In the genomic region with DNA sequence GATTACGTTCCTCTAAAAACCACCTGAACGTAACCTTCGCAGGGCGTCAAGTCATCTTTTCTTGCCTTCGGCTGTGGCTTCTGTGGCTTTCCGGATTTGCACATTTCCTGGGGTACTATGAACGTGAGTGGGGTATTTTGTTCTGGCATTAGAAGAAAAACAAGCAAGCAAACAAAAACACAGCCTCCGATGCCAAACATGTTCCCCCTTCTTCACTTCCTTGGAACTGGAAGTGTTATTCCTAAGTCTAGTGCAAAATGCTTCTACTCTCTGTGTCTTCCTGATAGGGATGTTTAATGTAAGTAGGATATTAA, we compare ENCODE assay signal across 7 cellular contexts. TPM values are rescaled to one million over a fixed set of nuclear protein-coding genes. Genes with fewer than 3 reads are reported as not detected.
DNase-seq lines count a peak whose midpoint lies in the region; ATAC-seq and TF ChIP-seq lines count a peak whose summit lies in the region.
"Not testable (repeated sequence)": the region's sequence is repeated elsewhere in the genome, so short reads cannot be mapped to it uniquely, and the experiment has no call there.

No MANE protein-coding gene starts in this region.

- H3K27ac Mint-ChIP-seq in CD8-positive, alpha-beta T cell: peak overlapping the region; percentile 30
- H3K27ac Mint-ChIP-seq in activated CD4-positive, alpha-beta memory T cell treated with anti-CD3 and anti-CD28 coated beads for 36 hours; activated T-helper 1 cell treated with anti-CD3 and anti-CD28 coated beads, Interleukin-12 subunit alpha, Interleukin-12 subunit beta, Interleukin-2, Interleukin-4 antibody, amounts not matched to agents 30 ng/mL and 10 ng/mL and 1 ng/mL, durations not matched to agents 14 hours and 24 hours and 36 hours; central memory CD8-positive, alpha-beta T cell (ENCODE audit: low read depth): not testable (repeated sequence)

- intact Hi-C loops in CD8-positive, alpha-beta T cell (cut with DNase I, micrococcal nuclease); activated CD4-positive, alpha-beta memory T cell treated with anti-CD3 and anti-CD28 coated beads for 36 hours (cut with micrococcal nuclease): not testable (repeated sequence)
- intact Hi-C loops in activated T-helper 1 cell treated with anti-CD3 and anti-CD28 coated beads, Interleukin-12 subunit alpha, Interleukin-12 subunit beta, Interleukin-2, Interleukin-4 antibody, amounts not matched to agents 30 ng/mL and 10 ng/mL and 1 ng/mL, durations not matched to agents 14 hours and 24 hours and 36 hours (cut with micrococcal nuclease): loop anchor here (5.0 kb wide), 1 partner anchor 223 kb away; a partner anchor contains a TSS

- H3K36me3 Mint-ChIP-seq in CD8-positive, alpha-beta T cell; activated CD4-positive, alpha-beta memory T cell treated with anti-CD3 and anti-CD28 coated beads for 36 hours; activated T-helper 1 cell treated with anti-CD3 and anti-CD28 coated beads, Interleukin-12 subunit alpha, Interleukin-12 subunit beta, Interleukin-2, Interleukin-4 antibody, amounts not matched to agents 30 ng/mL and 10 ng/mL and 1 ng/mL, durations not matched to agents 14 hours and 24 hours and 36 hours (ENCODE audit: low read depth): not testable (repeated sequence)
- peaks cover 16% of the 10 kb centered on the region for H3K36me3 Mint-ChIP-seq in central memory CD8-positive, alpha-beta T cell (ENCODE audit: insufficient read depth)

- H3K9me3 ChIP-seq in CD8-positive, alpha-beta T cell (ENCODE audit: low read length); SJCRH30 (replicated peaks); iPS-15b (ENCODE audit: control insufficient read depth, insufficient read depth, low read length); neutrophil: not testable (repeated sequence)

- ATAC-seq in CD8-positive, alpha-beta T cell: not testable (repeated sequence)
- ATAC-seq in central memory CD8-positive, alpha-beta T cell (replicated peaks; ENCODE audit: extremely low read depth, poor library complexity, severe bottlenecking): peak; percentile 17

- not testable (repeated sequence) for TF ChIP-seq CTCF in CD8-positive, alpha-beta T cell (IDR thresholded peaks at IDR 0.05); neutrophil (IDR thresholded peaks at IDR 0.05)

- DNase-seq in CD8-positive, alpha-beta T cell: peak in 3 of 7 experiments; percentile 32 to 67 (median 53)
- DNase-seq in SJCRH30: peak; percentile 27 to 49
- peak; percentile 38 for DNase-seq in activated CD4-positive, alpha-beta memory T cell treated with anti-CD3 and anti-CD28 coated beads for 36 hours
- DNase-seq in activated T-helper 1 cell treated with anti-CD3 and anti-CD28 coated beads, Interleukin-12 subunit alpha, Interleukin-12 subunit beta, Interleukin-2, Interleukin-4 antibody, amounts not matched to agents 30 ng/mL and 10 ng/mL and 1 ng/mL, durations not matched to agents 14 hours and 24 hours and 36 hours (ENCODE audit: low spot score); central memory CD8-positive, alpha-beta T cell (ENCODE audit: low spot score in 2 of 2): not testable (repeated sequence)

- not testable (repeated sequence) for H3K27me3 ChIP-seq in CD8-positive, alpha-beta T cell (ENCODE audit: insufficient read depth, low read length); SJCRH30
- H3K27me3 ChIP-seq in iPS-15b (ENCODE audit: control insufficient read depth, insufficient read depth, low read length): peaks cover 51% of the 10 kb centered on the region
- peaks cover 70% of the 10 kb centered on the region for H3K27me3 ChIP-seq in neutrophil

- peaks cover 28% of the 10 kb centered on the region for H3K27me3 Mint-ChIP-seq in CD8-positive, alpha-beta T cell (ENCODE audit: low read depth)
- peaks cover 30% of the 10 kb centered on the region for H3K27me3 Mint-ChIP-seq in activated CD4-positive, alpha-beta memory T cell treated with anti-CD3 and anti-CD28 coated beads for 36 hours
- peaks cover 33% of the 10 kb centered on the region for H3K27me3 Mint-ChIP-seq in activated T-helper 1 cell treated with anti-CD3 and anti-CD28 coated beads, Interleukin-12 subunit alpha, Interleukin-12 subunit beta, Interleukin-2, Interleukin-4 antibody, amounts not matched to agents 30 ng/mL and 10 ng/mL and 1 ng/mL, durations not matched to agents 14 hours and 24 hours and 36 hours (ENCODE audit: insufficient read depth)
- H3K27me3 Mint-ChIP-seq in central memory CD8-positive, alpha-beta T cell: peaks cover 35% of the 10 kb centered on the region

- H3K4me1 ChIP-seq in CD8-positive, alpha-beta T cell (ENCODE audit: insufficient read depth, low read length); SJCRH30; iPS-15b (ENCODE audit: control insufficient read depth, insufficient read depth, low read length): not testable (repeated sequence)
- H3K4me1 ChIP-seq in neutrophil (ENCODE audit: control insufficient read depth in 1 of 2, insufficient read depth in 1 of 2, low read depth in 1 of 2, low read length in 1 of 2): peaks cover 13 to 38% of the 10 kb centered on the region in 2 experiments

- H3K9me3 Mint-ChIP-seq in CD8-positive, alpha-beta T cell; activated CD4-positive, alpha-beta memory T cell treated with anti-CD3 and anti-CD28 coated beads for 36 hours; activated T-helper 1 cell treated with anti-CD3 and anti-CD28 coated beads, Interleukin-12 subunit alpha, Interleukin-12 subunit beta, Interleukin-2, Interleukin-4 antibody, amounts not matched to agents 30 ng/mL and 10 ng/mL and 1 ng/mL, durations not matched to agents 14 hours and 24 hours and 36 hours; central memory CD8-positive, alpha-beta T cell: not testable (repeated sequence)

- H3K27ac ChIP-seq in CD8-positive, alpha-beta T cell (ENCODE audit: low read depth, low read length): not testable (repeated sequence)
- H3K27ac ChIP-seq in SJCRH30: peak overlapping the region; percentile 32; the same call in 1 of the 2 replicates
- H3K27ac ChIP-seq in neutrophil: peak overlapping the region; percentile 10

- H3K36me3 ChIP-seq in CD8-positive, alpha-beta T cell (ENCODE audit: insufficient read depth, low read length); SJCRH30; iPS-15b (ENCODE audit: control insufficient read depth, insufficient read depth, low read length); neutrophil: not testable (repeated sequence)

- peaks cover 24% of the 10 kb centered on the region for H3K4me1 Mint-ChIP-seq in CD8-positive, alpha-beta T cell (ENCODE audit: low read depth)
- H3K4me1 Mint-ChIP-seq in activated CD4-positive, alpha-beta memory T cell treated with anti-CD3 and anti-CD28 coated beads for 36 hours (ENCODE audit: low read depth): peaks cover 21% of the 10 kb centered on the region
- H3K4me1 Mint-ChIP-seq in activated T-helper 1 cell treated with anti-CD3 and anti-CD28 coated beads, Interleukin-12 subunit alpha, Interleukin-12 subunit beta, Interleukin-2, Interleukin-4 antibody, amounts not matched to agents 30 ng/mL and 10 ng/mL and 1 ng/mL, durations not matched to agents 14 hours and 24 hours and 36 hours (ENCODE audit: low read depth): peaks cover 15% of the 10 kb centered on the region
- H3K4me1 Mint-ChIP-seq in central memory CD8-positive, alpha-beta T cell: peaks cover 15% of the 10 kb centered on the region

- not testable (repeated sequence) for H3K4me3 ChIP-seq in CD8-positive, alpha-beta T cell (ENCODE audit: low read depth, low read length)
- peak overlapping the region; percentile 35; the same call in 1 of the 2 replicates for H3K4me3 ChIP-seq in SJCRH30
- peak overlapping the region; percentile 22 for H3K4me3 ChIP-seq in iPS-15b (ENCODE audit: low read depth, low read length)
- peak overlapping the region; percentile 41 to 43 for H3K4me3 ChIP-seq in neutrophil (ENCODE audit: low read depth in 1 of 2, low read length in 1 of 2)

- CTCF ChIA-PET in CD8-positive, alpha-beta T cell (lab: Charles Lee); activated CD4-positive, alpha-beta memory T cell treated with anti-CD3 and anti-CD28 coated beads for 36 hours (lab: Charles Lee): not testable (repeated sequence)

- H3K4me3 Mint-ChIP-seq in CD8-positive, alpha-beta T cell: peak overlapping the region; percentile 64
- H3K4me3 Mint-ChIP-seq in activated CD4-positive, alpha-beta memory T cell treated with anti-CD3 and anti-CD28 coated beads for 36 hours: peak overlapping the region; percentile 4
- peak overlapping the region; percentile 47 for H3K4me3 Mint-ChIP-seq in activated T-helper 1 cell treated with anti-CD3 and anti-CD28 coated beads, Interleukin-12 subunit alpha, Interleukin-12 subunit beta, Interleukin-2, Interleukin-4 antibody, amounts not matched to agents 30 ng/mL and 10 ng/mL and 1 ng/mL, durations not matched to agents 14 hours and 24 hours and 36 hours
- peak overlapping the region; percentile 62 for H3K4me3 Mint-ChIP-seq in central memory CD8-positive, alpha-beta T cell

- H3K9ac ChIP-seq in iPS-15b (ENCODE audit: low read depth, low read length): not testable (repeated sequence)

- POLR2A ChIA-PET in CD8-positive, alpha-beta T cell (lab: Charles Lee); activated CD4-positive, alpha-beta memory T cell treated with anti-CD3 and anti-CD28 coated beads for 36 hours (lab: Charles Lee): not testable (repeated sequence)

RNA-seq across cellular contexts. Expression of a gene that starts 2.2 kb away (rescaled TPM):
- not detected for total RNA-seq in CD8-positive, alpha-beta T cell
- total RNA-seq in SJCRH30 (2014; rRNA removed; shearing (Covaris generic)): 0.43 and 1.0 TPM in 2 replicates
- under 1 TPM in 1 of 2 experiments, not detected in 1; 0.12 TPM for total RNA-seq in activated CD4-positive, alpha-beta memory T cell treated with anti-CD3 and anti-CD28 coated beads for 36 hours
- total RNA-seq in activated T-helper 1 cell treated with anti-CD3 and anti-CD28 coated beads, Interleukin-12 subunit alpha, Interleukin-12 subunit beta, Interleukin-2, Interleukin-4 antibody, amounts not matched to agents 30 ng/mL and 10 ng/mL and 1 ng/mL, durations not matched to agents 14 hours and 24 hours and 36 hours: 0.32 and 0.39 TPM in 2 replicates

Comparison
In these comparisons a context has a peak if more than half of its experiments do, and no peak if none do; other contexts are left out.
1. H3K4me3 Mint-ChIP-seq: peak in every context shown above with its lines; median percentile 64 in CD8-positive, alpha-beta T cell; 62 in central memory CD8-positive, alpha-beta T cell; 47 in activated T-helper 1 cell treated with anti-CD3 and anti-CD28 coated beads, Interleukin-12 subunit alpha, Interleukin-12 subunit beta, Interleukin-2, Interleukin-4 antibody, amounts not matched to agents 30 ng/mL and 10 ng/mL and 1 ng/mL, durations not matched to agents 14 hours and 24 hours and 36 hours; 4 in activated CD4-positive, alpha-beta memory T cell treated with anti-CD3 and anti-CD28 coated beads for 36 hours.